In the genomic region with DNA sequence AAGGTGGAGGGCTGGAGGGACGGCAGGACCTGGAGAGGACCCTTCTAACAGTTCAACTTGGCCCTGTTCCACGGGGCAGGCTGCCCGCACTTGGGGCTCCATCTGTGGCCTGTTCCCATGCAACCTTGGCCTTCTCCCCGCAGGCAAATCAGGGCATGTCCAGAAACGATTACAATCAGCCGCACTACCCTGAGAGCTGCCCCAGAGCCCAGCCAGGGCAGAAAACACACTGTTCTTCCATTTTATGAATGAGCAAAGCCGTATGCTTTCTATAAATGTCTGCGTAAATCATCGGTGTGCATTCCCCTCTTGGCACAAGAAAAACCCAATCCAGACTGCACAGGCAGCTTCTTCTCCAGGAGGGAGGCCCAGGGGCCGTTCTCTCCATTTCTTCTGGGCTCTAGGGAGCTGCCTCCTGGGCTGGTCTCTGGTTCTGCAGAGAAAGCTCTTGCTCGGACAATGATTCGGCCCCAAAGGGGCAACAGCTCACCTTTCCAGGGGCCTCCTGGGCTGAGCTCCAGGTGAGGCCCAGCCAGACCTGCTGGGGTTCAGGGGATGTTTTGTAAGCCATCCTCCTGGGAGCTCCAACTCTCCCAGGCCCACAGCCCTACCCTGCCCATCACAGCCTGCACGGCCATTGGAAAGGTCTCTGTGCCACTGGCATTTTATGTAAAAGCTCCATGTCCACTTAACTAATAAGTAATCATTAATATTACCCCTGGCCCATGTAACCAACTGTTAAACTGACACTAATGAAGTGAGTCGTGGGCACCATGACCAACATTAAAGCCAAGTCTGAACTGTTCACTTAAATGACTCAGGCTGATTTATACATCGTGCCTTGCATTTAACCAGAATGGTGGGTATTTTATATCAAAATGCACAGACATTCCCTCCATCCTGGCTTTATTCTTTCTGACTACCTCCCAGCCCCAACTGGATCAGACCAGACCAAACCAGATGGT, we compare ENCODE assay signal across 1 cellular context.
TF ChIP-seq lines count a peak whose summit lies in the region.

No MANE protein-coding gene starts in this region.

TF ChIP-seq in SK-N-SH treated with all-trans-retinoic acid at 6 μM for 48 hours, 23 proteins besides CTCF, POLR2A, EP300 and RAD21 (continued from another document):
- TF ChIP-seq, protein P1, sequence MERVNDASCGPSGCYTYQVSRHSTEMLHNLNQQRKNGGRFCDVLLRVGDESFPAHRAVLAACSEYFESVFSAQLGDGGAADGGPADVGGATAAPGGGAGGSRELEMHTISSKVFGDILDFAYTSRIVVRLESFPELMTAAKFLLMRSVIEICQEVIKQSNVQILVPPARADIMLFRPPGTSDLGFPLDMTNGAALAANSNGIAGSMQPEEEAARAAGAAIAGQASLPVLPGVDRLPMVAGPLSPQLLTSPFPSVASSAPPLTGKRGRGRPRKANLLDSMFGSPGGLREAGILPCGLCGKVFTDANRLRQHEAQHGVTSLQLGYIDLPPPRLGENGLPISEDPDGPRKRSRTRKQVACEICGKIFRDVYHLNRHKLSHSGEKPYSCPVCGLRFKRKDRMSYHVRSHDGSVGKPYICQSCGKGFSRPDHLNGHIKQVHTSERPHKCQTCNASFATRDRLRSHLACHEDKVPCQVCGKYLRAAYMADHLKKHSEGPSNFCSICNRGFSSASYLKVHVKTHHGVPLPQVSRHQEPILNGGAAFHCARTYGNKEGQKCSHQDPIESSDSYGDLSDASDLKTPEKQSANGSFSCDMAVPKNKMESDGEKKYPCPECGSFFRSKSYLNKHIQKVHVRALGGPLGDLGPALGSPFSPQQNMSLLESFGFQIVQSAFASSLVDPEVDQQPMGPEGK (CRISPR knock-in tag; IDR thresholded peaks at IDR 0.05; ENCODE audit: borderline replicate concordance): no peak
- TF ChIP-seq ZFP3 (CRISPR knock-in tag; IDR thresholded peaks at IDR 0.05) (peak; percentile 48), TOX (CRISPR knock-in tag; IDR thresholded peaks at IDR 0.05; ENCODE audit: borderline replicate concordance) (no peak), ARNTL (CRISPR knock-in tag; IDR thresholded peaks at IDR 0.05; ENCODE audit: borderline replicate concordance, low read depth) (no peak), ISL1 (CRISPR knock-in tag; IDR thresholded peaks at IDR 0.05) (peak; percentile 83), SNAI2 (CRISPR knock-in tag; IDR thresholded peaks at IDR 0.05) (no peak), BACH2 (CRISPR knock-in tag; IDR thresholded peaks at IDR 0.05; ENCODE audit: borderline replicate concordance) (no peak), OSR1 (CRISPR knock-in tag; IDR thresholded peaks at IDR 0.05) (no peak), ZFP30 (CRISPR knock-in tag; IDR thresholded peaks at IDR 0.05) (no peak), ZC3H10 (CRISPR knock-in tag; IDR thresholded peaks at IDR 0.05) (no peak), TCF4 (CRISPR knock-in tag; IDR thresholded peaks at IDR 0.05; ENCODE audit: borderline replicate concordance) (peak; percentile 77; the same call in 1 of the 2 replicates), PPARA (CRISPR knock-in tag; IDR thresholded peaks at IDR 0.05; ENCODE audit: borderline replicate concordance) (no peak), ZNF8 (CRISPR knock-in tag; IDR thresholded peaks at IDR 0.05) (peak; percentile 55; the same call in 1 of the 2 replicates), ZNF70 (CRISPR knock-in tag; IDR thresholded peaks at IDR 0.05) (no peak), ZNF565 (CRISPR knock-in tag; conservative IDR thresholded peaks at IDR 0.05; ENCODE audit: low read depth) (no peak), CSDC2 (CRISPR knock-in tag; IDR thresholded peaks at IDR 0.05) (no peak)
- TF ChIP-seq, protein P2, sequence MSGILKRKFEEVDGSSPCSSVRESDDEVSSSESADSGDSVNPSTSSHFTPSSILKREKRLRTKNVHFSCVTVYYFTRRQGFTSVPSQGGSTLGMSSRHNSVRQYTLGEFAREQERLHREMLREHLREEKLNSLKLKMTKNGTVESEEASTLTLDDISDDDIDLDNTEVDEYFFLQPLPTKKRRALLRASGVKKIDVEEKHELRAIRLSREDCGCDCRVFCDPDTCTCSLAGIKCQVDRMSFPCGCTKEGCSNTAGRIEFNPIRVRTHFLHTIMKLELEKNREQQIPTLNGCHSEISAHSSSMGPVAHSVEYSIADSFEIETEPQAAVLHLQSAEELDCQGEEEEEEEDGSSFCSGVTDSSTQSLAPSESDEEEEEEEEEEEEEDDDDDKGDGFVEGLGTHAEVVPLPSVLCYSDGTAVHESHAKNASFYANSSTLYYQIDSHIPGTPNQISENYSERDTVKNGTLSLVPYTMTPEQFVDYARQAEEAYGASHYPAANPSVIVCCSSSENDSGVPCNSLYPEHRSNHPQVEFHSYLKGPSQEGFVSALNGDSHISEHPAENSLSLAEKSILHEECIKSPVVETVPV (CRISPR knock-in tag; IDR thresholded peaks at IDR 0.05): no peak
- TF ChIP-seq, protein P3, sequence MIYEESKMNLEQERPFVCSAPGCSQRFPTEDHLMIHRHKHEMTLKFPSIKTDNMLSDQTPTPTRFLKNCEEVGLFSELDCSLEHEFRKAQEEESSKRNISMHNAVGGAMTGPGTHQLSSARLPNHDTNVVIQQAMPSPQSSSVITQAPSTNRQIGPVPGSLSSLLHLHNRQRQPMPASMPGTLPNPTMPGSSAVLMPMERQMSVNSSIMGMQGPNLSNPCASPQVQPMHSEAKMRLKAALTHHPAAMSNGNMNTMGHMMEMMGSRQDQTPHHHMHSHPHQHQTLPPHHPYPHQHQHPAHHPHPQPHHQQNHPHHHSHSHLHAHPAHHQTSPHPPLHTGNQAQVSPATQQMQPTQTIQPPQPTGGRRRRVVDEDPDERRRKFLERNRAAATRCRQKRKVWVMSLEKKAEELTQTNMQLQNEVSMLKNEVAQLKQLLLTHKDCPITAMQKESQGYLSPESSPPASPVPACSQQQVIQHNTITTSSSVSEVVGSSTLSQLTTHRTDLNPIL (CRISPR knock-in tag; IDR thresholded peaks at IDR 0.05; ENCODE audit: low read depth): no peak
- TF ChIP-seq, protein P4, sequence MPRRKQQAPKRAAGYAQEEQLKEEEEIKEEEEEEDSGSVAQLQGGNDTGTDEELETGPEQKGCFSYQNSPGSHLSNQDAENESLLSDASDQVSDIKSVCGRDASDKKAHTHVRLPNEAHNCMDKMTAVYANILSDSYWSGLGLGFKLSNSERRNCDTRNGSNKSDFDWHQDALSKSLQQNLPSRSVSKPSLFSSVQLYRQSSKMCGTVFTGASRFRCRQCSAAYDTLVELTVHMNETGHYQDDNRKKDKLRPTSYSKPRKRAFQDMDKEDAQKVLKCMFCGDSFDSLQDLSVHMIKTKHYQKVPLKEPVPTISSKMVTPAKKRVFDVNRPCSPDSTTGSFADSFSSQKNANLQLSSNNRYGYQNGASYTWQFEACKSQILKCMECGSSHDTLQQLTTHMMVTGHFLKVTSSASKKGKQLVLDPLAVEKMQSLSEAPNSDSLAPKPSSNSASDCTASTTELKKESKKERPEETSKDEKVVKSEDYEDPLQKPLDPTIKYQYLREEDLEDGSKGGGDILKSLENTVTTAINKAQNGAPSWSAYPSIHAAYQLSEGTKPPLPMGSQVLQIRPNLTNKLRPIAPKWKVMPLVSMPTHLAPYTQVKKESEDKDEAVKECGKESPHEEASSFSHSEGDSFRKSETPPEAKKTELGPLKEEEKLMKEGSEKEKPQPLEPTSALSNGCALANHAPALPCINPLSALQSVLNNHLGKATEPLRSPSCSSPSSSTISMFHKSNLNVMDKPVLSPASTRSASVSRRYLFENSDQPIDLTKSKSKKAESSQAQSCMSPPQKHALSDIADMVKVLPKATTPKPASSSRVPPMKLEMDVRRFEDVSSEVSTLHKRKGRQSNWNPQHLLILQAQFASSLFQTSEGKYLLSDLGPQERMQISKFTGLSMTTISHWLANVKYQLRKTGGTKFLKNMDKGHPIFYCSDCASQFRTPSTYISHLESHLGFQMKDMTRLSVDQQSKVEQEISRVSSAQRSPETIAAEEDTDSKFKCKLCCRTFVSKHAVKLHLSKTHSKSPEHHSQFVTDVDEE (CRISPR knock-in tag; IDR thresholded peaks at IDR 0.05): peak; percentile 80; the same call in 1 of the 2 replicates
- TF ChIP-seq, protein P5, sequence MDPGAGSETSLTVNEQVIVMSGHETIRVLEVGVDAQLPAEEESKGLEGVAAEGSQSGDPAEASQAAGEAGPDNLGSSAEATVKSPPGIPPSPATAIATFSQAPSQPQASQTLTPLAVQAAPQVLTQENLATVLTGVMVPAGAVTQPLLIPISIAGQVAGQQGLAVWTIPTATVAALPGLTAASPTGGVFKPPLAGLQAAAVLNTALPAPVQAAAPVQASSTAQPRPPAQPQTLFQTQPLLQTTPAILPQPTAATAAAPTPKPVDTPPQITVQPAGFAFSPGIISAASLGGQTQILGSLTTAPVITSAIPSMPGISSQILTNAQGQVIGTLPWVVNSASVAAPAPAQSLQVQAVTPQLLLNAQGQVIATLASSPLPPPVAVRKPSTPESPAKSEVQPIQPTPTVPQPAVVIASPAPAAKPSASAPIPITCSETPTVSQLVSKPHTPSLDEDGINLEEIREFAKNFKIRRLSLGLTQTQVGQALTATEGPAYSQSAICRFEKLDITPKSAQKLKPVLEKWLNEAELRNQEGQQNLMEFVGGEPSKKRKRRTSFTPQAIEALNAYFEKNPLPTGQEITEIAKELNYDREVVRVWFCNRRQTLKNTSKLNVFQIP (CRISPR knock-in tag; IDR thresholded peaks at IDR 0.05; ENCODE audit: borderline replicate concordance, low read depth): no peak
